29 cellular contexts compared by ENCODE assay signal in the genomic region with DNA sequence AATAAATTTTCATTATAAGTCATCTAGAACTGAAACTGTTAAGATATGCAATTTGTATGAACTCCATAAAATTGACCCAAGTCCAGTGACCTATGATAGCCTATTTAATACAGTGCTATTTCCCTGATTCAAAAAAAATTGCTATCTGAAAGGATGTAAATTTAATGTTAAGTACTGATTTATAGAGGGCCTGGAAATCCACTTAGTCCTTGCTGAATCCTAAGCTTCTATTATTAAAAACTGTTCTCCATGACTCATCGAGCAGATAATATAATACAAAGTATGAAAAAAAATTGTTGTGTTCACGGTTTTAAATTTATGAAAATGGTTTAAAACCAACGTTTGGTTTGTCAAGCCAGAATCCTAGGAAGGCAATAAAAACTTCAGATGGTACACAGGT.
DNase-seq lines count a peak whose midpoint lies in the region; ATAC-seq and TF ChIP-seq lines count a peak whose summit lies in the region.
"Had no signal": no experiment of that assay in that cellular context is flagged by ENCODE, and none has a peak within 500 bp of the region (broad histone marks: within the 10 kb centered on the region; RNA-seq: fewer than 3 reads in every experiment).

No MANE protein-coding gene starts in this region.

- no peaks in the 10 kb centered on the region for H3K9me2 ChIP-seq in SK-N-SH

- H3K27ac ChIP-seq in SK-N-SH (ENCODE audit: low read depth in 2 of 2, low read length in 1 of 2) (no peak overlapping the region), WERI-Rb-1 (no peak overlapping the region)
- H3K27ac ChIP-seq: 22Rv1; A549; BLaER1; BLaER1 treated with 17β-estradiol and CSF1 and Interleukin-3, amounts not matched to agents 10 nM and 100 nM; C4-2B had no signal

- no peaks in the 10 kb centered on the region for H3K79me2 ChIP-seq in SK-N-SH (ENCODE audit: insufficient read depth)

- 9% methylated on average over 3 of the region's 3 CpGs for WGBS in SK-N-SH (ENCODE audit: low lambda C conversion rate)

- no peak for TF ChIP-seq RAD21 in SK-N-SH (IDR thresholded peaks at IDR 0.05; ENCODE audit: low read length)

- H3K4me3 ChIP-seq in SK-N-SH (ENCODE audit: low read depth in 2 of 2, low read length in 1 of 2) (no peak overlapping the region), WERI-Rb-1 (ENCODE audit: low read depth, low read length) (no peak overlapping the region)
- H3K4me3 ChIP-seq: A549; BLaER1; BLaER1 treated with 17β-estradiol and CSF1 and Interleukin-3, amounts not matched to agents 10 nM and 100 nM had no signal

- H3K27me3 ChIP-seq in SK-N-SH (ENCODE audit: insufficient read depth) = no peaks in the 10 kb centered on the region
- no peaks in the 10 kb centered on the region for H3K27me3 ChIP-seq in WERI-Rb-1 (ENCODE audit: insufficient read depth, low read depth, severe bottlenecking)
- H3K27me3 ChIP-seq: BE2C; BLaER1; BLaER1 treated with 17β-estradiol and CSF1 and Interleukin-3, amounts not matched to agents 10 nM and 100 nM had no signal

- no peak overlapping the region for H3K4me2 ChIP-seq in SK-N-SH
- H3K4me2 ChIP-seq: A549; BLaER1; BLaER1 treated with 17β-estradiol and CSF1 and Interleukin-3, amounts not matched to agents 10 nM and 100 nM had no signal

- CTCF ChIA-PET in SK-N-SH (lab: Yijun Ruan, JAX) = no interaction called here

- TF ChIP-seq CTCF in SK-N-SH (IDR thresholded peaks at IDR 0.05) (no peak), WERI-Rb-1 (IDR thresholded peaks at IDR 0.05; ENCODE audit: low read depth, low read length) (no peak)

- H2AFZ ChIP-seq in SK-N-SH (ENCODE audit: low read depth) = peak overlapping the region; percentile 21; the same call in 1 of the 2 replicates

- H3K9me3 ChIP-seq in SK-N-SH (no peaks in the 10 kb centered on the region), WERI-Rb-1 (ENCODE audit: severe bottlenecking) (peaks cover 2% of the 10 kb centered on the region)
- H3K9me3 ChIP-seq: A549; BE2C; BLaER1; BLaER1 treated with 17β-estradiol and CSF1 and Interleukin-3, amounts not matched to agents 10 nM and 100 nM; Caco-2 had no signal

- no peaks in the 10 kb centered on the region for H3F3A ChIP-seq in SK-N-SH (replicated peaks; ENCODE audit: insufficient read depth)

- no peak for DNase-seq in SK-N-SH
- DNase-seq in NCI-H1930 (lab: John Stamatoyannopoulos, UW) = no peak
- DNase-seq in WERI-Rb-1 = no peak
- DNase-seq: 8988T; ACHN; AML-193; BE2C; C1 segment of cervical spinal cord; Caco-2; Calu3; CD4-positive, alpha-beta memory T cell; CD4-positive, alpha-beta T cell; CD4-positive, CD25-positive, alpha-beta regulatory T cell; CD8-positive, alpha-beta memory T cell; CD8-positive, alpha-beta T cell; COR-L47; DMS 273 treated with DMSO at 0.1 percent for 48 hours; DMS153; DMS53; DMS79; DMS79 treated with DMSO at 0.1 percent for 48 hours; DND-41; EL had no signal

- no peaks in the 10 kb centered on the region for H4K20me1 ChIP-seq in SK-N-SH (ENCODE audit: insufficient read depth)
- H4K20me1 ChIP-seq: BLaER1; BLaER1 treated with 17β-estradiol and CSF1 and Interleukin-3, amounts not matched to agents 10 nM and 100 nM had no signal

- POLR2A ChIA-PET in SK-N-SH (lab: Yijun Ruan, JAX) = no interaction called here

- H3K4me1 ChIP-seq in SK-N-SH (ENCODE audit: control insufficient read depth in 1 of 2, insufficient read depth in 2 of 2, low read depth in 1 of 2, low read length in 1 of 2) = no peaks in the 10 kb centered on the region
- H3K4me1 ChIP-seq: A549; BE2C; BLaER1; BLaER1 treated with 17β-estradiol and CSF1 and Interleukin-3, amounts not matched to agents 10 nM and 100 nM; Caco-2 had no signal

- peak; percentile 59; the same call in 2 of the 3 replicates for ATAC-seq in SK-N-SH treated with all-trans-retinoic acid at 6 μM for 48 hours
- ATAC-seq: A549; CD8-positive, alpha-beta T cell had no signal

- TF ChIP-seq EP300 in SK-N-SH (IDR thresholded peaks at IDR 0.05; ENCODE audit: borderline replicate concordance in 1 of 2, low read depth in 1 of 2, low read length in 1 of 2) = no peak

- H3K36me3 ChIP-seq in SK-N-SH (replicated peaks in 1 of 2; ENCODE audit: control insufficient read depth in 1 of 2, insufficient read depth in 2 of 2, low read length in 1 of 2) = no peaks in the 10 kb centered on the region
- no peaks in the 10 kb centered on the region for H3K36me3 ChIP-seq in WERI-Rb-1
- H3K36me3 ChIP-seq: BE2C; BLaER1; BLaER1 treated with 17β-estradiol and CSF1 and Interleukin-3, amounts not matched to agents 10 nM and 100 nM had no signal

- H3K9ac ChIP-seq in SK-N-SH = no peak overlapping the region
- H3K9ac ChIP-seq: BLaER1; BLaER1 treated with 17β-estradiol and CSF1 and Interleukin-3, amounts not matched to agents 10 nM and 100 nM had no signal

TF ChIP-seq in SK-N-SH, 30 proteins besides CTCF, POLR2A, EP300 and RAD21 (continues in another document):
- TF ChIP-seq SIN3A (IDR thresholded peaks at IDR 0.05; ENCODE audit: borderline replicate concordance, low read depth, low read length) = no peak
- TF ChIP-seq RFX5 (IDR thresholded peaks at IDR 0.05; ENCODE audit: low read length) = no peak
- TF ChIP-seq EZH2phosphoT487 (IDR thresholded peaks at IDR 0.05; ENCODE audit: borderline replicate concordance, low read depth) = no peak
- no peak for TF ChIP-seq TEAD4 (IDR thresholded peaks at IDR 0.05; ENCODE audit: borderline replicate concordance, insufficient read depth)
- TF ChIP-seq FOXM1 (IDR thresholded peaks at IDR 0.05; ENCODE audit: low read depth) = no peak
- TF ChIP-seq POLR2AphosphoS5 (IDR thresholded peaks at IDR 0.05; ENCODE audit: low read depth, low read length) = no peak
- TF ChIP-seq, protein P1, sequence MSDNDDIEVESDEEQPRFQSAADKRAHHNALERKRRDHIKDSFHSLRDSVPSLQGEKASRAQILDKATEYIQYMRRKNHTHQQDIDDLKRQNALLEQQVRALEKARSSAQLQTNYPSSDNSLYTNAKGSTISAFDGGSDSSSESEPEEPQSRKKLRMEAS (IDR thresholded peaks at IDR 0.05; ENCODE audit: low read depth) = no peak
- TF ChIP-seq SMC3 (IDR thresholded peaks at IDR 0.05; ENCODE audit: low read depth, low read length) = no peak

TF ChIP-seq in SK-N-SH treated with all-trans-retinoic acid at 6 μM for 48 hours, 23 proteins besides CTCF, POLR2A, EP300 and RAD21:
- TF ChIP-seq, protein P2, sequence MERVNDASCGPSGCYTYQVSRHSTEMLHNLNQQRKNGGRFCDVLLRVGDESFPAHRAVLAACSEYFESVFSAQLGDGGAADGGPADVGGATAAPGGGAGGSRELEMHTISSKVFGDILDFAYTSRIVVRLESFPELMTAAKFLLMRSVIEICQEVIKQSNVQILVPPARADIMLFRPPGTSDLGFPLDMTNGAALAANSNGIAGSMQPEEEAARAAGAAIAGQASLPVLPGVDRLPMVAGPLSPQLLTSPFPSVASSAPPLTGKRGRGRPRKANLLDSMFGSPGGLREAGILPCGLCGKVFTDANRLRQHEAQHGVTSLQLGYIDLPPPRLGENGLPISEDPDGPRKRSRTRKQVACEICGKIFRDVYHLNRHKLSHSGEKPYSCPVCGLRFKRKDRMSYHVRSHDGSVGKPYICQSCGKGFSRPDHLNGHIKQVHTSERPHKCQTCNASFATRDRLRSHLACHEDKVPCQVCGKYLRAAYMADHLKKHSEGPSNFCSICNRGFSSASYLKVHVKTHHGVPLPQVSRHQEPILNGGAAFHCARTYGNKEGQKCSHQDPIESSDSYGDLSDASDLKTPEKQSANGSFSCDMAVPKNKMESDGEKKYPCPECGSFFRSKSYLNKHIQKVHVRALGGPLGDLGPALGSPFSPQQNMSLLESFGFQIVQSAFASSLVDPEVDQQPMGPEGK (CRISPR knock-in tag; IDR thresholded peaks at IDR 0.05; ENCODE audit: borderline replicate concordance) = 0 out of 2 replicates have a peak, but pooled peaks have one; percentile 37
- TF ChIP-seq ISL1 (CRISPR knock-in tag; IDR thresholded peaks at IDR 0.05) (peak; percentile 82), ZC3H10 (CRISPR knock-in tag; IDR thresholded peaks at IDR 0.05) (0 out of 2 replicates have a peak, but pooled peaks have one; percentile 10), GLIS3 (CRISPR knock-in tag; IDR thresholded peaks at IDR 0.05) (no peak)
